In the genomic region with DNA sequence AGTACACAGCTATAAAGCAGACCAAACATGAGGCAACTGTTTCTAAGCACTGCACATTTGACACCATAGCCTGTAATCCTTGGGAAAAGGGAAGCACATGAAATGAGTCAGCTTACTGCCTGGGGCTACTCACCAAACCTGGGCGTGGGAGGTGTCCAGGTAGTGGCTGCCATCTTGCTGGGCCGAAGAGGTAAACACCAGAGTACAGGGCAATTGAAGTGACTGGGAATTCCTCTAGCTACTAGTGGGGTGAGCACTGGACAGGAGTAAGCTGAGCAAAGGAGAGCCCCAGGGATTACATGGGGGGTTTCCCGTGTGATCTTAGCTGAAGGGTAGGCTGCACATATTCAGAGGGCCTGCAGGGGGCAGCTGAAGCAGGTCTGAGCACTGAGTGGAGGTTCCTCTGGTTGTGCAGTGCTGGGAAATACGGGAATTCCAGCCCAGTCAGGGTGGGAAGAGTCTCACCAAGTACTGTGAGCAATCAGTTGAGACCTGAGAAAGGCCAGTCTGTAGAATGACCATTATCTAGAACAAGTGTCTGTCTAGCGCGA, we compare ENCODE assay signal across 8 cellular contexts.
A peak's percentile ranks its signal among the peaks of the same experiment; 100 is the strongest.
DNase-seq lines count a peak whose midpoint lies in the region; ATAC-seq and TF ChIP-seq lines count a peak whose summit lies in the region.

No MANE protein-coding gene starts in this region.

- 78 to 87% (median 84%) methylated on average over 6 of the region's 6 CpGs for WGBS in spleen, 5 donors

- DNase-seq in A673 (ENCODE audit: low spot score) (peak; percentile 49), Kasumi-1 (lab: John Stamatoyannopoulos, UW) (peak; percentile 5 to 11), ecto neural progenitor cell (ENCODE audit: low spot score) (peak; percentile 38), spleen (no peak), dedifferentiated amniotic fluid mesenchymal stem cell (ENCODE audit: extremely low spot score) (no peak)
- no peak for DNase-seq in activated CD4-positive, alpha-beta T cell treated with anti-CD3 and anti-CD28 coated beads, Interleukin-2, amount 50 U/mL, for 48 hours

- H3K9me3 ChIP-seq in A673 (ENCODE audit: low read depth, low read length, poor library complexity, severe bottlenecking) (no peaks in the 10 kb centered on the region), spleen (no peaks in the 10 kb centered on the region)

- TF ChIP-seq CTCF in A673 (conservative IDR thresholded peaks at IDR 0.05; ENCODE audit: low read depth, low read length) (peak; percentile 72), spleen (IDR thresholded peaks at IDR 0.05 in 8 of 11, conservative IDR thresholded peaks at IDR 0.05 in 3 of 11) (peak in 6 of 11 experiments; percentile 21 to 54 (median 36))

- BruUV-seq in A673 (replicated peaks; lab: Mats Ljungman, UMichigan) = no TSS peak

- TF ChIP-seq POLR2A in spleen (IDR thresholded peaks at IDR 0.05) = no peak

- H3K27ac ChIP-seq in A673 (ENCODE audit: low read depth, low read length, poor library complexity, severe bottlenecking) (no peak overlapping the region), spleen (no peak overlapping the region)

- H3K4me1 ChIP-seq in A673 (ENCODE audit: insufficient read depth, low read length, poor library complexity, severe bottlenecking) (peaks cover 7% of the 10 kb centered on the region), spleen (no peaks in the 10 kb centered on the region)

- ATAC-seq in GM18907 (IDR thresholded peaks at IDR 0.05; ENCODE audit: unreplicated experiment) (peak; percentile 67), HG02970 (IDR thresholded peaks at IDR 0.05; ENCODE audit: low FRiP score, unreplicated experiment) (no peak)

- H3K4me3 ChIP-seq in A673 (ENCODE audit: low read depth, low read length, poor library complexity, severe bottlenecking) (no peak overlapping the region), spleen (no peak overlapping the region)

- CTCF ChIA-PET in A673 (lab: Charles Lee) = no interaction called here

- H3K27me3 ChIP-seq in A673 (replicated peaks; ENCODE audit: insufficient read depth, low read depth, low read length, poor library complexity) (peaks cover 5% of the 10 kb centered on the region), spleen (replicated peaks in 1 of 7) (peaks cover 0 to 4% (median 0%) of the 10 kb centered on the region in 7 donors)

- H3K36me3 ChIP-seq in A673 (ENCODE audit: insufficient read depth, low read length, poor library complexity, severe bottlenecking) (no peaks in the 10 kb centered on the region), spleen (no peaks in the 10 kb centered on the region)

- intact Hi-C loops in A673 (cut with micrococcal nuclease; ENCODE audit: unreplicated experiment) (no loop called here), spleen (cut with DNase I; ENCODE audit: low total_unique reads) (no loop called here)

- POLR2A ChIA-PET in A673 (lab: Charles Lee; ENCODE audit: low non-redundant PET) = no interaction called here

Comparison
In these comparisons a context has a peak if more than half of its experiments do, and no peak if none do; other contexts are left out.
1. DNase-seq: peak in A673 (single experiment), Kasumi-1 (2 of 2) and ecto neural progenitor cell (single experiment); none in spleen (single experiment), dedifferentiated amniotic fluid mesenchymal stem cell (single experiment) and activated CD4-positive, alpha-beta T cell treated with anti-CD3 and anti-CD28 coated beads, Interleukin-2, amount 50 U/mL, for 48 hours (0 of 2).